ENCODE assay signal across 1 cellular context in genomic region chr1:31159869-31160611, GRCh38.
TF ChIP-seq lines count a peak whose summit lies in the region.

No MANE protein-coding gene starts in this region.

TF ChIP-seq in K562, 482 proteins besides CTCF, POLR2A, EP300 and RAD21 (continued from another document and continues in another):
- TF ChIP-seq ZBTB11 (CRISPR knock-in tag; IDR thresholded peaks at IDR 0.05) (peak in 1 of 3 experiments; percentile 75; a peak in 2 of 6 replicates), FOXJ3 (CRISPR knock-in tag; IDR thresholded peaks at IDR 0.05) (no peak), L3MBTL2 (IDR thresholded peaks at IDR 0.05) (peak; percentile 96), ZNF354B (CRISPR knock-in tag; IDR thresholded peaks at IDR 0.05) (peak; percentile 72), HNRNPH1 (optimal IDR thresholded peaks at IDR 0.05; ENCODE audit: low read depth, low read length) (no peak), EP400 (IDR thresholded peaks at IDR 0.05) (peak; percentile 61; the same call in 1 of the 2 replicates), XRCC3 (IDR thresholded peaks at IDR 0.05) (no peak), IFI16 (CRISPR knock-in tag; IDR thresholded peaks at IDR 0.05) (peak; percentile 74; the same call in 1 of the 2 replicates), SNRNP70 (optimal IDR thresholded peaks at IDR 0.05; ENCODE audit: low read depth, low read length) (no peak), ZNF639 (CRISPR knock-in tag; conservative IDR thresholded peaks at IDR 0.05 in 1 of 2, IDR thresholded peaks at IDR 0.05 in 1 of 2) (peak in 1 of 2 experiments; percentile 76; a peak in 2 of 4 replicates), NFRKB (IDR thresholded peaks at IDR 0.05; ENCODE audit: low read depth) (peak; percentile 62), ZBTB26 (CRISPR knock-in tag; IDR thresholded peaks at IDR 0.05) (no peak), NR1H2 (CRISPR knock-in tag; IDR thresholded peaks at IDR 0.05) (0 out of 2 replicates have a peak, but pooled peaks have one; percentile 33), BRCA1 (IDR thresholded peaks at IDR 0.05) (no peak), BRCA1 (CRISPR knock-in tag; IDR thresholded peaks at IDR 0.05) (no peak), PHF8 (IDR thresholded peaks at IDR 0.05; ENCODE audit: borderline replicate concordance, low read length) (peak; percentile 25; the same call in 1 of the 2 replicates), MECOM (CRISPR knock-in tag; IDR thresholded peaks at IDR 0.05) (peak; percentile 82), FOXO4 (CRISPR knock-in tag; IDR thresholded peaks at IDR 0.05) (no peak), HNRNPUL1 (IDR thresholded peaks at IDR 0.05; ENCODE audit: low read length) (no peak), ETV1 (tag; conservative IDR thresholded peaks at IDR 0.05; ENCODE audit: low read depth) (peak; percentile 20; the same call in 1 of the 2 replicates), WHSC1 (IDR thresholded peaks at IDR 0.05; ENCODE audit: low read length) (peak; percentile 68), ZNF551 (CRISPR knock-in tag; IDR thresholded peaks at IDR 0.05) (no peak), TEAD2 (tag; IDR thresholded peaks at IDR 0.05) (no peak), ZNF41 (CRISPR knock-in tag; conservative IDR thresholded peaks at IDR 0.05) (peak; percentile 68), ZFX (CRISPR knock-in tag; IDR thresholded peaks at IDR 0.05) (peak; percentile 98), STAG1 (CRISPR knock-in tag; IDR thresholded peaks at IDR 0.05; ENCODE audit: borderline replicate concordance) (no peak), NEUROD1 (IDR thresholded peaks at IDR 0.05; ENCODE audit: borderline replicate concordance, low read depth, low read length, partially characterized antibody) (no peak), NR2C2 (CRISPR knock-in tag; IDR thresholded peaks at IDR 0.05) (no peak), NR2C2 (tag; IDR thresholded peaks at IDR 0.05) (peak; percentile 62), SMARCE1 (IDR thresholded peaks at IDR 0.05) (peak; percentile 72; the same call in 1 of the 2 replicates), EGR1 (conservative IDR thresholded peaks at IDR 0.05) (no peak), MGA (IDR thresholded peaks at IDR 0.05) (peak; percentile 90), NUFIP1 (IDR thresholded peaks at IDR 0.05; ENCODE audit: partially characterized antibody) (no peak), ZNF766 (CRISPR knock-in tag; conservative IDR thresholded peaks at IDR 0.05) (peak; percentile 86), AFF4 (CRISPR knock-in tag; IDR thresholded peaks at IDR 0.05) (no peak), NFATC3 (IDR thresholded peaks at IDR 0.05) (no peak), CCAR2 (IDR thresholded peaks at IDR 0.05; ENCODE audit: low read depth, low read length) (no peak), ZBTB17 (CRISPR knock-in tag; IDR thresholded peaks at IDR 0.05) (peak; percentile 87)
